Comparison of ENCODE assay signal across 26 cellular contexts in genomic region chr16:68717684-68718083, GRCh38.
"Had no signal": no experiment of that assay in that cellular context is flagged by ENCODE, and none has a peak within 500 bp of the region (broad histone marks: within the 10 kb centered on the region; RNA-seq: fewer than 3 reads in every experiment).

No MANE protein-coding gene starts in this region.

- H3K36me3 ChIP-seq: stomach, suprapubic skin, thoracic aorta, thyroid gland, tibial artery, tibial nerve, transverse colon, upper lobe of left lung, upper lobe of right lung, uterus, vagina had no signal

- ATAC-seq: stimulated activated effector memory CD8-positive, alpha-beta T cell treated with anti-CD3 and anti-CD28 coated beads, Interleukin-12 subunit alpha, Interleukin-12 subunit beta, amount 100 ng/mL, for 72 hours; stimulated activated memory B cell treated with anti-CD40 and anti-IgM and Interleukin-4, amounts not matched to agents 10 μg/mL and 1 μg/mL and 100 μg/mL, for 72 hours; stimulated activated naive B cell treated with anti-CD40 and anti-IgM and Interleukin-4, amounts not matched to agents 10 μg/mL and 1 μg/mL and 100 μg/mL, for 72 hours; stimulated activated naive CD8-positive, alpha-beta T cell treated with anti-CD3 and anti-CD28 coated beads, Interleukin-15, amount 100 ng/mL, for 72 hours; stimulated activated naive CD8-positive, alpha-beta T cell treated with anti-CD3 and anti-CD28 coated beads, Interleukin-15, Interleukin-2, amounts not matched to agents 100 U/mL and 50 U/mL, for 24 hours; upper lobe of right lung had no signal

- H3K4me1 ChIP-seq: stomach, testis, thyroid gland, tibial artery, tibial nerve, upper lobe of left lung, upper lobe of right lung, uterus, vagina had no signal

- H3K27me3 ChIP-seq: stomach, suprapubic skin, testis, thyroid gland, tibial nerve, transverse colon, upper lobe of left lung, upper lobe of right lung, uterus, vagina had no signal

- FAIRE-seq: urothelium cell line had no signal

- DNase-seq: stimulated activated CD4-positive, alpha-beta T cell treated with anti-CD3 and anti-CD28 coated beads, Interleukin-2, amount 100 ng/mL, for 48 hours; stimulated activated CD4-positive, alpha-beta T cell treated with anti-CD3 and anti-CD28 coated beads, Interleukin-4, amount 100 ng/mL, for 1 hour; stimulated activated CD4-positive, alpha-beta T cell treated with anti-CD3 and anti-CD28 coated beads, Interleukin-4, amount 100 ng/mL, for 24 hours; stimulated activated CD4-positive, alpha-beta T cell treated with anti-CD3 and anti-CD28 coated beads, Interleukin-4, amount 100 ng/mL, for 4 hours; stimulated activated CD8-positive, alpha-beta memory T cell treated with anti-CD3 and anti-CD28 coated beads, Interleukin-4, amount 100 ng/mL, for 48 hours; stimulated activated naive B cell treated with anti-CD40 and anti-IgM and Interleukin-4, amounts not matched to agents 10 μg/mL and 1 μg/mL and 100 μg/mL, for 72 hours; stimulated activated naive CD4-positive, alpha-beta T cell treated with Interleukin-2 at 50 U/mL for 16 hours; stimulated activated naive CD8-positive, alpha-beta T cell treated with anti-CD3 and anti-CD28 coated beads, Interleukin-15, amount 100 ng/mL, for 72 hours; stimulated activated naive CD8-positive, alpha-beta T cell treated with anti-CD3 and anti-CD28 coated beads, Interleukin-15, Interleukin-2, amounts not matched to agents 100 U/mL and 50 U/mL, for 24 hours; stomach; substantia nigra; testis; thyroid gland; tibial artery; transverse colon; trophoblast cell; upper lobe of left lung; upper lobe of right lung; uterus had no signal

- H3K9me3 ChIP-seq: suprapubic skin, testis, thoracic aorta, thyroid gland, transverse colon, upper lobe of left lung, upper lobe of right lung, uterus, vagina had no signal

- H3K27ac ChIP-seq: stomach, suprapubic skin, testis, thoracic aorta, thyroid gland, tibial artery, tibial nerve, transverse colon, upper lobe of left lung, upper lobe of right lung, uterus, vagina had no signal

- H3K4me3 ChIP-seq: stomach, suprapubic skin, testis, thoracic aorta, thyroid gland, tibial artery, tibial nerve, transverse colon, upper lobe of left lung, upper lobe of right lung, uterus, vagina had no signal
